22 cellular contexts compared by ENCODE assay signal in genomic region chrX:17581650-17582049, GRCh38.
"Had no signal": no experiment of that assay in that cellular context is flagged by ENCODE, and none has a peak within 500 bp of the region (broad histone marks: within the 10 kb centered on the region; RNA-seq: fewer than 3 reads in every experiment).

No MANE protein-coding gene starts in this region.

- ATAC-seq: activated CD4-positive, alpha-beta T cell treated with anti-CD3 and anti-CD28 coated beads for 36 hours; gastrocnemius medialis; lower lobe of right lung; natural killer cell; stimulated activated naive B cell treated with anti-CD40 and anti-IgM and Interleukin-4, amounts not matched to agents 10 μg/mL and 1 μg/mL and 100 μg/mL, for 72 hours had no signal

- H3K27ac ChIP-seq: breast epithelium, lower lobe of right lung, tibial nerve had no signal

- DNase-seq: activated CD4-positive, alpha-beta T cell treated with anti-CD3 and anti-CD28 coated beads for 36 hours; activated CD4-positive, CD25-positive, alpha-beta regulatory T cell; activated effector memory CD4-positive, alpha-beta T cell treated with anti-CD3 and anti-CD28 coated beads, Interleukin-2, amount 50 U/mL, for 16 hours; activated naive CD4-positive, alpha-beta T cell treated with anti-CD3 and anti-CD28 coated beads for 36 hours; activated naive CD8-positive, alpha-beta T cell treated with anti-CD3 and anti-CD28 coated beads for 36 hours; central memory CD4-positive, alpha-beta T cell; effector CD4-positive, alpha-beta T cell; gastrocnemius medialis; head of caudate nucleus; hippocampal formation; lower lobe of right lung; mesendoderm; natural killer cell; stimulated activated CD4-positive, alpha-beta T cell treated with anti-CD3 and anti-CD28 coated beads, Interleukin-15, amount 100 ng/mL, for 24 hours; stimulated activated CD4-positive, alpha-beta T cell treated with anti-CD3 and anti-CD28 coated beads, Interleukin-2, amount 100 ng/mL, for 24 hours; stimulated activated naive B cell treated with anti-CD40 and anti-IgM and Interleukin-4, amounts not matched to agents 10 μg/mL and 1 μg/mL and 100 μg/mL, for 72 hours; stomach; T-helper 1 cell had no signal

- H3K36me3 ChIP-seq: breast epithelium, gastrocnemius medialis, lower lobe of right lung, stomach, tibial nerve had no signal

- H3K27me3 ChIP-seq: gastrocnemius medialis, stomach had no signal

- H3K9me3 ChIP-seq: breast epithelium, gastrocnemius medialis, lower lobe of right lung, stomach, tibial nerve had no signal

- FAIRE-seq: keratinocyte, urothelium cell line had no signal

- H3K4me3 ChIP-seq: breast epithelium, gastrocnemius medialis, lower lobe of right lung, stomach, tibial nerve had no signal

- H3K4me1 ChIP-seq: breast epithelium, gastrocnemius medialis, lower lobe of right lung had no signal
